ENCODE assay signal across 1 cellular context in genomic region chr5:69492391-69493234, GRCh38.
A peak's percentile ranks its signal among the peaks of the same experiment; 100 is the strongest.
TF ChIP-seq lines count a peak whose summit lies in the region.

Gene OCLN (plus strand): TSS chr5:69492790. CDS start chr5:69504245, 11,455 bp downstream.

TF ChIP-seq in HepG2, 621 proteins besides CTCF, POLR2A, EP300 and RAD21 (continued from another document and continues in another):
- TF ChIP-seq HOMEZ (CRISPR knock-in tag; IDR thresholded peaks at IDR 0.05; ENCODE audit: low read depth), result 0 out of 2 replicates have a peak, but pooled peaks have one; percentile 9
- TF ChIP-seq RBM39 (IDR thresholded peaks at IDR 0.05; ENCODE audit: low read depth, low read length, poor library complexity, severe bottlenecking), result peak; percentile 74
- TF ChIP-seq GRHL1 (CRISPR knock-in tag; conservative IDR thresholded peaks at IDR 0.05), result no peak
- no peak for TF ChIP-seq SP2 (CRISPR knock-in tag; IDR thresholded peaks at IDR 0.05)
- TF ChIP-seq ZNF121 (CRISPR knock-in tag; IDR thresholded peaks at IDR 0.05), result peak; percentile 90
- no peak for TF ChIP-seq PAX8 (CRISPR knock-in tag; IDR thresholded peaks at IDR 0.05; ENCODE audit: borderline replicate concordance)
- TF ChIP-seq MBNL3 (CRISPR knock-in tag; conservative IDR thresholded peaks at IDR 0.05), result no peak
- peak; percentile 68 for TF ChIP-seq XRCC5 (optimal IDR thresholded peaks at IDR 0.05; ENCODE audit: low read length)
- no peak for TF ChIP-seq SIX1 (CRISPR knock-in tag; IDR thresholded peaks at IDR 0.05; ENCODE audit: borderline replicate concordance)
- no peak for TF ChIP-seq BRF2 (CRISPR knock-in tag; IDR thresholded peaks at IDR 0.05)
- TF ChIP-seq KIAA2018 (CRISPR knock-in tag; IDR thresholded peaks at IDR 0.05; ENCODE audit: borderline replicate concordance), result 0 out of 2 replicates have a peak, but pooled peaks have one; percentile 73
- no peak for TF ChIP-seq ZFP36 (IDR thresholded peaks at IDR 0.05; ENCODE audit: borderline replicate concordance, low read depth, low read length, partially characterized antibody)
- 0 out of 2 replicates have a peak, but pooled peaks have one; percentile 29 for TF ChIP-seq ZNF510 (CRISPR knock-in tag; IDR thresholded peaks at IDR 0.05; ENCODE audit: low read depth)
- TF ChIP-seq PRMT3 (CRISPR knock-in tag; IDR thresholded peaks at IDR 0.05; ENCODE audit: borderline replicate concordance, low read depth), result peak; percentile 57; the same call in 1 of the 2 replicates
- no peak for TF ChIP-seq HBP1 (CRISPR knock-in tag; IDR thresholded peaks at IDR 0.05; ENCODE audit: low read depth)
- TF ChIP-seq KLF12 (CRISPR knock-in tag; IDR thresholded peaks at IDR 0.05; ENCODE audit: borderline replicate concordance), result 0 out of 2 replicates have a peak, but pooled peaks have one; percentile 1
- peak; percentile 93 for TF ChIP-seq YEATS4 (CRISPR knock-in tag; IDR thresholded peaks at IDR 0.05; ENCODE audit: borderline replicate concordance)
- TF ChIP-seq ATF5 (CRISPR knock-in tag; IDR thresholded peaks at IDR 0.05; ENCODE audit: low read depth), result no peak
- TF ChIP-seq SSRP1 (CRISPR knock-in tag; IDR thresholded peaks at IDR 0.05), result no peak
- TF ChIP-seq MAX (IDR thresholded peaks at IDR 0.05), result peak; percentile 81
- TF ChIP-seq GPN1 (CRISPR knock-in tag; IDR thresholded peaks at IDR 0.05; ENCODE audit: borderline replicate concordance), result no peak
- TF ChIP-seq SIN3B (IDR thresholded peaks at IDR 0.05; ENCODE audit: low read length), result no peak
- TF ChIP-seq, protein P1, sequence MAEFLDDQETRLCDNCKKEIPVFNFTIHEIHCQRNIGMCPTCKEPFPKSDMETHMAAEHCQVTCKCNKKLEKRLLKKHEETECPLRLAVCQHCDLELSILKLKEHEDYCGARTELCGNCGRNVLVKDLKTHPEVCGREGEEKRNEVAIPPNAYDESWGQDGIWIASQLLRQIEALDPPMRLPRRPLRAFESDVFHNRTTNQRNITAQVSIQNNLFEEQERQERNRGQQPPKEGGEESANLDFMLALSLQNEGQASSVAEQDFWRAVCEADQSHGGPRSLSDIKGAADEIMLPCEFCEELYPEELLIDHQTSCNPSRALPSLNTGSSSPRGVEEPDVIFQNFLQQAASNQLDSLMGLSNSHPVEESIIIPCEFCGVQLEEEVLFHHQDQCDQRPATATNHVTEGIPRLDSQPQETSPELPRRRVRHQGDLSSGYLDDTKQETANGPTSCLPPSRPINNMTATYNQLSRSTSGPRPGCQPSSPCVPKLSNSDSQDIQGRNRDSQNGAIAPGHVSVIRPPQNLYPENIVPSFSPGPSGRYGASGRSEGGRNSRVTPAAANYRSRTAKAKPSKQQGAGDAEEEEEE (CRISPR knock-in tag; IDR thresholded peaks at IDR 0.05; ENCODE audit: borderline replicate concordance), result 0 out of 2 replicates have a peak, but pooled peaks have one; percentile 12
- TF ChIP-seq TFDP2 (CRISPR knock-in tag; IDR thresholded peaks at IDR 0.05), result peak; percentile 82
- TF ChIP-seq GATA4 (IDR thresholded peaks at IDR 0.05; ENCODE audit: borderline replicate concordance, low read depth), result peak; percentile 51; the same call in 1 of the 2 replicates
- TF ChIP-seq ZNF484 (CRISPR knock-in tag; IDR thresholded peaks at IDR 0.05; ENCODE audit: borderline replicate concordance, low read depth), result no peak
- TF ChIP-seq ZNF205 (CRISPR knock-in tag; IDR thresholded peaks at IDR 0.05), result peak; percentile 98
- no peak for TF ChIP-seq RFXANK (CRISPR knock-in tag; IDR thresholded peaks at IDR 0.05)
- TF ChIP-seq ZNF766 (CRISPR knock-in tag; IDR thresholded peaks at IDR 0.05; ENCODE audit: borderline replicate concordance), result 0 out of 2 replicates have a peak, but pooled peaks have one; percentile 56
- no peak for TF ChIP-seq U2AF1 (optimal IDR thresholded peaks at IDR 0.05; ENCODE audit: low read depth, low read length)
- peak; percentile 91 for TF ChIP-seq ZNF317 (CRISPR knock-in tag; IDR thresholded peaks at IDR 0.05)
- peak; percentile 28 for TF ChIP-seq ZNF800 (CRISPR knock-in tag; IDR thresholded peaks at IDR 0.05)
- TF ChIP-seq, protein P2, sequence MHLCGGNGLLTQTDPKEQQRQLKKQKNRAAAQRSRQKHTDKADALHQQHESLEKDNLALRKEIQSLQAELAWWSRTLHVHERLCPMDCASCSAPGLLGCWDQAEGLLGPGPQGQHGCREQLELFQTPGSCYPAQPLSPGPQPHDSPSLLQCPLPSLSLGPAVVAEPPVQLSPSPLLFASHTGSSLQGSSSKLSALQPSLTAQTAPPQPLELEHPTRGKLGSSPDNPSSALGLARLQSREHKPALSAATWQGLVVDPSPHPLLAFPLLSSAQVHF (CRISPR knock-in tag; IDR thresholded peaks at IDR 0.05), result peak; percentile 46; the same call in 1 of the 2 replicates
- peak; percentile 55; the same call in 1 of the 2 replicates for TF ChIP-seq KAT7 (CRISPR knock-in tag; IDR thresholded peaks at IDR 0.05; ENCODE audit: borderline replicate concordance)
- TF ChIP-seq ZFY (CRISPR knock-in tag; IDR thresholded peaks at IDR 0.05), result peak; percentile 67
- TF ChIP-seq ZFYVE20 (CRISPR knock-in tag; IDR thresholded peaks at IDR 0.05; ENCODE audit: borderline replicate concordance, low read depth), result no peak; the same call in 1 of the 2 replicates
